8 cellular contexts compared by ENCODE assay signal in the genomic region with DNA sequence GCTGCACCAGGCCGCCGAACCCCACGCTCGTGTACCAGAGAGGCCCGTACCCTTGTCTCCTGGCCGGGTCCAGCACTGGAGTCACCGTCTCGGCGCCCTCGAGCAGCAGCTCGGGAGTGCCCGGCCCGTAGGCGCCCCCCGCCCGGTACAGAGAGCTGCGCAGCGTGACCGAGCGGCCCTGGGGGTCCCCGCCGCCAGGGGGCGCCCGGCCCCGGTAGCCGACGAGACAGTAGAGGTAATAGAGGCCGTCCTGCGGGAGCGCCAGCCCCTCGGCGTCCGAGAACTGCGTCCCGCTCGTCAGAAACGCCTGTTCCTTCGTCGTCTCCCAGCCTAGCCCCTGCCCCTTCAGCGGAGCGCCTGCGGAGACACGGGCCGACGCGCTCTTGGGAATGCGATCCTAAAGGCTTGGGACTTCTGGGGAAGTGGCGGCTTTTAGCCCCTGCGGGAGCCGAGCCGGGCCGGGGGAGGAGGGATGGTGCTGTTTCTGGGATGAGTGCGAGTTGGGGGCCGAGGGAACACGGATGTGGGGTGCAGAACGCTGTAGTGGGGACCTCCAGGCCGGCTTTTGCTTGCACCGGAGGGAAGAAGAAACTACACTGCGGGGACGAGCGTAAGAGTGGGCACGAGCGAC. TPM values are rescaled to one million over a fixed set of nuclear protein-coding genes. Genes with fewer than 3 reads are reported as not detected.
DNase-seq lines count a peak whose midpoint lies in the region; ATAC-seq and TF ChIP-seq lines count a peak whose summit lies in the region.

No MANE protein-coding gene starts in this region.

- peaks cover 16% of the 10 kb centered on the region for H3K4me1 Mint-ChIP-seq in chondrocyte (ENCODE audit: low read depth)

- H3K27ac Mint-ChIP-seq in chondrocyte (ENCODE audit: unreplicated experiment) = peak overlapping the region; percentile 58

- H3K9me3 Mint-ChIP-seq in chondrocyte (ENCODE audit: low read depth) = no peaks in the 10 kb centered on the region

- no peaks in the 10 kb centered on the region for H3K27me3 Mint-ChIP-seq in chondrocyte (ENCODE audit: low read depth)

- peak overlapping the region; percentile 97 for H3K4me3 Mint-ChIP-seq in chondrocyte (ENCODE audit: unreplicated experiment)

- TF ChIP-seq CTCF in chondrocyte (IDR thresholded peaks at IDR 0.05) = peak; percentile 100

- DNase-seq in NCI-H1417 (lab: John Stamatoyannopoulos, UW) = peak; percentile 58 to 79 (median 75)
- DNase-seq in NCI-H1417 treated with DMSO at 0.1 percent for 48 hours (lab: John Stamatoyannopoulos, UW) = no peak
- peak; percentile 66 for DNase-seq in NCI-H2196 treated with DMSO at 0.1 percent for 48 hours (lab: John Stamatoyannopoulos, UW; ENCODE audit: unreplicated experiment)
- peak; percentile 93 for DNase-seq in activated CD4-positive, CD25-positive, alpha-beta regulatory T cell treated with anti-CD3 and anti-CD28 coated beads, Interleukin-2, amount 50 U/mL, for 72 hours
- no peak for DNase-seq in chondrocyte (ENCODE audit: low spot score)
- peak; percentile 94 for DNase-seq in left kidney (ENCODE audit: low read depth, low spot score)
- peak; percentile 86 for DNase-seq in stimulated activated CD4-positive, alpha-beta T cell treated with anti-CD3 and anti-CD28 coated beads, Interleukin-1b, Interleukin-23, amount 100 ng/mL, for 48 hours

- H3K36me3 Mint-ChIP-seq in chondrocyte (ENCODE audit: low read depth) = no peaks in the 10 kb centered on the region

- ATAC-seq in HG03045 (IDR thresholded peaks at IDR 0.05; ENCODE audit: unreplicated experiment) = peak; percentile 48

RNA-seq across cellular contexts. Expression of gene LTB, which starts 1.3 kb away (rescaled TPM):
- total RNA-seq in chondrocyte = not detected in 3 replicates

RNA-seq across cellular contexts. Expression of gene LST1, which starts 5.2 kb away (rescaled TPM):
- total RNA-seq in chondrocyte = not detected in 3 replicates

RNA-seq across cellular contexts. Expression of gene TNF, which starts 5.6 kb away (rescaled TPM):
- not detected in 3 replicates for total RNA-seq in chondrocyte

RNA-seq across cellular contexts. Expression of gene LTA, which starts 8.8 kb away (rescaled TPM):
- not detected in 3 replicates for total RNA-seq in chondrocyte

RNA-seq across cellular contexts. Expression of gene NCR3, which starts 11.9 kb away (rescaled TPM):
- not detected in 3 replicates for total RNA-seq in chondrocyte

Comparison
In these comparisons a context has a peak if more than half of its experiments do, and no peak if none do; other contexts are left out.
1. DNase-seq: peak in NCI-H1417 (3 of 3), NCI-H2196 treated with DMSO at 0.1 percent for 48 hours (single experiment), activated CD4-positive, CD25-positive, alpha-beta regulatory T cell treated with anti-CD3 and anti-CD28 coated beads, Interleukin-2, amount 50 U/mL, for 72 hours (single experiment), left kidney (single experiment) and stimulated activated CD4-positive, alpha-beta T cell treated with anti-CD3 and anti-CD28 coated beads, Interleukin-1b, Interleukin-23, amount 100 ng/mL, for 48 hours (single experiment); none in NCI-H1417 treated with DMSO at 0.1 percent for 48 hours (single experiment) and chondrocyte (single experiment).